Comparison of ENCODE assay signal across 1 cellular context in genomic region chr5:144404021-144404420, GRCh38.
TF ChIP-seq lines count a peak whose summit lies in the region.

No MANE protein-coding gene starts in this region.

TF ChIP-seq in GM23338, 12 proteins besides CTCF, POLR2A, EP300 and RAD21 (continued from another document):
- TF ChIP-seq, protein P1, sequence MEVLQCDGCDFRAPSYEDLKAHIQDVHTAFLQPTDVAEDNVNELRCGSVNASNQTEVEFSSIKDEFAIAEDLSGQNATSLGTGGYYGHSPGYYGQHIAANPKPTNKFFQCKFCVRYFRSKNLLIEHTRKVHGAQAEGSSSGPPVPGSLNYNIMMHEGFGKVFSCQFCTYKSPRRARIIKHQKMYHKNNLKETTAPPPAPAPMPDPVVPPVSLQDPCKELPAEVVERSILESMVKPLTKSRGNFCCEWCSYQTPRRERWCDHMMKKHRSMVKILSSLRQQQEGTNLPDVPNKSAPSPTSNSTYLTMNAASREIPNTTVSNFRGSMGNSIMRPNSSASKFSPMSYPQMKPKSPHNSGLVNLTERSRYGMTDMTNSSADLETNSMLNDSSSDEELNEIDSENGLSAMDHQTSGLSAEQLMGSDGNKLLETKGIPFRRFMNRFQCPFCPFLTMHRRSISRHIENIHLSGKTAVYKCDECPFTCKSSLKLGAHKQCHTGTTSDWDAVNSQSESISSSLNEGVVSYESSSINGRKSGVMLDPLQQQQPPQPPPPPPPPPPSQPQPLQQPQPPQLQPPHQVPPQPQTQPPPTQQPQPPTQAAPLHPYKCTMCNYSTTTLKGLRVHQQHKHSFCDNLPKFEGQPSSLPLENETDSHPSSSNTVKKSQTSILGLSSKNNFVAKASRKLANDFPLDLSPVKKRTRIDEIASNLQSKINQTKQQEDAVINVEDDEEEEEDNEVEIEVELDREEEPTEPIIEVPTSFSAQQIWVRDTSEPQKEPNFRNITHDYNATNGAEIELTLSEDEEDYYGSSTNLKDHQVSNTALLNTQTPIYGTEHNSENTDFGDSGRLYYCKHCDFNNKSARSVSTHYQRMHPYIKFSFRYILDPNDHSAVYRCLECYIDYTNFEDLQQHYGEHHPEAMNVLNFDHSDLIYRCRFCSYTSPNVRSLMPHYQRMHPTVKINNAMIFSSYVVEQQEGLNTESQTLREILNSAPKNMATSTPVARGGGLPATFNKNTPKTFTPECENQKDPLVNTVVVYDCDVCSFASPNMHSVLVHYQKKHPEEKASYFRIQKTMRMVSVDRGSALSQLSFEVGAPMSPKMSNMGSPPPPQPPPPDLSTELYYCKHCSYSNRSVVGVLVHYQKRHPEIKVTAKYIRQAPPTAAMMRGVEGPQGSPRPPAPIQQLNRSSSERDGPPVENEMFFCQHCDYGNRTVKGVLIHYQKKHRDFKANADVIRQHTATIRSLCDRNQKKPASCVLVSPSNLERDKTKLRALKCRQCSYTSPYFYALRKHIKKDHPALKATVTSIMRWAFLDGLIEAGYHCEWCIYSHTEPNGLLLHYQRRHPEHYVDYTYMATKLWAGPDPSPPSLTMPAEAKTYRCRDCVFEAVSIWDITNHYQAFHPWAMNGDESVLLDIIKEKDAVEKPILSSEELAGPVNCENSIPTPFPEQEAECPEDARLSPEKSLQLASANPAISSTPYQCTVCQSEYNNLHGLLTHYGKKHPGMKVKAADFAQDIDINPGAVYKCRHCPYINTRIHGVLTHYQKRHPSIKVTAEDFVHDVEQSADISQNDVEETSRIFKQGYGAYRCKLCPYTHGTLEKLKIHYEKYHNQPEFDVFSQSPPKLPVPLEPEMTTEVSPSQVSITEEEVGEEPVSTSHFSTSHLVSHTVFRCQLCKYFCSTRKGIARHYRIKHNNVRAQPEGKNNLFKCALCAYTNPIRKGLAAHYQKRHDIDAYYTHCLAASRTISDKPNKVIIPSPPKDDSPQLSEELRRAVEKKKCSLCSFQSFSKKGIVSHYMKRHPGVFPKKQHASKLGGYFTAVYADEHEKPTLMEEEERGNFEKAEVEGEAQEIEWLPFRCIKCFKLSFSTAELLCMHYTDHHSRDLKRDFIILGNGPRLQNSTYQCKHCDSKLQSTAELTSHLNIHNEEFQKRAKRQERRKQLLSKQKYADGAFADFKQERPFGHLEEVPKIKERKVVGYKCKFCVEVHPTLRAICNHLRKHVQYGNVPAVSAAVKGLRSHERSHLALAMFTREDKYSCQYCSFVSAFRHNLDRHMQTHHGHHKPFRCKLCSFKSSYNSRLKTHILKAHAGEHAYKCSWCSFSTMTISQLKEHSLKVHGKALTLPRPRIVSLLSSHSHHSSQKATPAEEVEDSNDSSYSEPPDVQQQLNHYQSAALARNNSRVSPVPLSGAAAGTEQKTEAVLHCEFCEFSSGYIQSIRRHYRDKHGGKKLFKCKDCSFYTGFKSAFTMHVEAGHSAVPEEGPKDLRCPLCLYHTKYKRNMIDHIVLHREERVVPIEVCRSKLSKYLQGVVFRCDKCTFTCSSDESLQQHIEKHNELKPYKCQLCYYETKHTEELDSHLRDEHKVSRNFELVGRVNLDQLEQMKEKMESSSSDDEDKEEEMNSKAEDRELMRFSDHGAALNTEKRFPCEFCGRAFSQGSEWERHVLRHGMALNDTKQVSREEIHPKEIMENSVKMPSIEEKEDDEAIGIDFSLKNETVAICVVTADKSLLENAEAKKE (CRISPR knock-in tag; IDR thresholded peaks at IDR 0.05): no peak
- TF ChIP-seq POLR2AphosphoS5 (IDR thresholded peaks at IDR 0.05; ENCODE audit: low read depth): no peak
- TF ChIP-seq ZNF114 (CRISPR knock-in tag; IDR thresholded peaks at IDR 0.05): no peak
- no peak for TF ChIP-seq EZH2phosphoT487 (IDR thresholded peaks at IDR 0.05; ENCODE audit: unreplicated experiment)
- TF ChIP-seq ETS1 (IDR thresholded peaks at IDR 0.05): no peak
- TF ChIP-seq NANOG (IDR thresholded peaks at IDR 0.05; ENCODE audit: borderline replicate concordance): no peak
- TF ChIP-seq ZNF331 (CRISPR knock-in tag; IDR thresholded peaks at IDR 0.05; ENCODE audit: low read depth): no peak
- TF ChIP-seq EZH2 (IDR thresholded peaks at IDR 0.05; ENCODE audit: low read depth, unreplicated experiment): no peak
- no peak for TF ChIP-seq STAT1 (IDR thresholded peaks at IDR 0.05; ENCODE audit: unreplicated experiment)
- TF ChIP-seq JUNB (IDR thresholded peaks at IDR 0.05; ENCODE audit: unreplicated experiment): no peak
- TF ChIP-seq, protein P2, sequence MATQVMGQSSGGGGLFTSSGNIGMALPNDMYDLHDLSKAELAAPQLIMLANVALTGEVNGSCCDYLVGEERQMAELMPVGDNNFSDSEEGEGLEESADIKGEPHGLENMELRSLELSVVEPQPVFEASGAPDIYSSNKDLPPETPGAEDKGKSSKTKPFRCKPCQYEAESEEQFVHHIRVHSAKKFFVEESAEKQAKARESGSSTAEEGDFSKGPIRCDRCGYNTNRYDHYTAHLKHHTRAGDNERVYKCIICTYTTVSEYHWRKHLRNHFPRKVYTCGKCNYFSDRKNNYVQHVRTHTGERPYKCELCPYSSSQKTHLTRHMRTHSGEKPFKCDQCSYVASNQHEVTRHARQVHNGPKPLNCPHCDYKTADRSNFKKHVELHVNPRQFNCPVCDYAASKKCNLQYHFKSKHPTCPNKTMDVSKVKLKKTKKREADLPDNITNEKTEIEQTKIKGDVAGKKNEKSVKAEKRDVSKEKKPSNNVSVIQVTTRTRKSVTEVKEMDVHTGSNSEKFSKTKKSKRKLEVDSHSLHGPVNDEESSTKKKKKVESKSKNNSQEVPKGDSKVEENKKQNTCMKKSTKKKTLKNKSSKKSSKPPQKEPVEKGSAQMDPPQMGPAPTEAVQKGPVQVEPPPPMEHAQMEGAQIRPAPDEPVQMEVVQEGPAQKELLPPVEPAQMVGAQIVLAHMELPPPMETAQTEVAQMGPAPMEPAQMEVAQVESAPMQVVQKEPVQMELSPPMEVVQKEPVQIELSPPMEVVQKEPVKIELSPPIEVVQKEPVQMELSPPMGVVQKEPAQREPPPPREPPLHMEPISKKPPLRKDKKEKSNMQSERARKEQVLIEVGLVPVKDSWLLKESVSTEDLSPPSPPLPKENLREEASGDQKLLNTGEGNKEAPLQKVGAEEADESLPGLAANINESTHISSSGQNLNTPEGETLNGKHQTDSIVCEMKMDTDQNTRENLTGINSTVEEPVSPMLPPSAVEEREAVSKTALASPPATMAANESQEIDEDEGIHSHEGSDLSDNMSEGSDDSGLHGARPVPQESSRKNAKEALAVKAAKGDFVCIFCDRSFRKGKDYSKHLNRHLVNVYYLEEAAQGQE (IDR thresholded peaks at IDR 0.05; ENCODE audit: unreplicated experiment): no peak
